In the genomic region with DNA sequence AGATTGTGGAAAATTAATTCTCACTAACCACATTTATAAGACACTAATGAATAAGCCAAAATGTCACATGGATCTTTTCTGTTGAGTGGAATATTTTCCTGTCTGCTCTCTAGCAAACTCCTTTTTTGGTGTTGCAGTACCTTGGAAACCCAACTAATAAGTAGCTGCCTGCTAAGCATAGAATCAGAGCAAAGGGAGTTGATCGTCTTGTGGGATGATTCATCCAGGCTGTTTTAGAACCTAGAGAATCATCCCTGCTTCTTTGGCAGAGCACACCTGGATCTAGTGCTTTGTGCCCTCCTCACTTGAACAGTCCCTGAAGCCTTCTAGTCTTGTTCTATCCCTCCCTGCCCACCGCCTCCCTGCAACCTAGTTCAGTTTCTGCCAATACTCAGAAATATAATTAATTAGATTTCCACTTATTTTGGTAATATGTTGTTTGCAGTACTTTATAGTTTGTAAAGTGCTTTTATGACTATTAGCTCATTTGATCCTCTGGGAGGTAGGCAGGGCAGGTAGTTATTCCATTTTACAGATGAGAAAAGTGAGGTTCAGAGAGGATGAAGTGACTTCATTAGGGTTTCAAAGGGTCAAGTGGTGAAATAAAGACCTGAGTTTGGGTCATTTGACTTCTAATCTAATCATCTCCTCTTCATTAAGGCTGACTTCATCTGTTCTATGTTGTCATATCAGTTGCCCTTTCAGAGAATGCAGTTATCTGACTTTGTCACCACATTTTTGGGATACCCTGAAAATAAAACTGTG, we compare ENCODE assay signal across 9 cellular contexts. TPM values are rescaled to one million over a fixed set of nuclear protein-coding genes. Genes with fewer than 3 reads are reported as not detected.
DNase-seq lines count a peak whose midpoint lies in the region; ATAC-seq and TF ChIP-seq lines count a peak whose summit lies in the region.
"Had no signal": no experiment of that assay in that cellular context is flagged by ENCODE, and none has a peak within 500 bp of the region (broad histone marks: within the 10 kb centered on the region; RNA-seq: fewer than 3 reads in every experiment).

No MANE protein-coding gene starts in this region.

- TF ChIP-seq CTCF in fibroblast of the aortic adventitia (IDR thresholded peaks at IDR 0.05; ENCODE audit: insufficient read depth, low read length) (no peak), lower leg skin (IDR thresholded peaks at IDR 0.05) (no peak), vagina (IDR thresholded peaks at IDR 0.05) (no peak)

- H3K27me3 Mint-ChIP-seq in T-helper 17 cell = no peaks in the 10 kb centered on the region

- ATAC-seq in T-helper 17 cell = no peak

- H3K4me1 Mint-ChIP-seq in T-helper 17 cell = peaks cover 19% of the 10 kb centered on the region

- no peaks in the 10 kb centered on the region for H3K36me3 ChIP-seq in vagina

- H3K9me3 ChIP-seq in T-helper 17 cell (ENCODE audit: control insufficient read depth, low read length, poor library complexity, severe bottlenecking) = no peaks in the 10 kb centered on the region
- no peaks in the 10 kb centered on the region for H3K9me3 ChIP-seq in vagina

- H3K4me3 ChIP-seq in fibroblast of the aortic adventitia (ENCODE audit: low read depth, low read length) (no peak overlapping the region), skin epidermis (no peak overlapping the region), lower leg skin (ENCODE audit: low read depth, poor library complexity, severe bottlenecking) (no peak overlapping the region), vagina (no peak overlapping the region)

- WGBS in lower leg skin, 2 donors = 32 to 44% methylated on average over 2 of the region's 2 CpGs

- no peaks in the 10 kb centered on the region for H3K27me3 ChIP-seq in vagina

- DNase-seq in DMS53 (lab: John Stamatoyannopoulos, UW) (peak; percentile 10), DMS53 treated with DMSO at 0.1 percent for 48 hours (lab: John Stamatoyannopoulos, UW; ENCODE audit: unreplicated experiment) (no peak), T-helper 17 cell (no peak), fibroblast of the aortic adventitia (ENCODE audit: low read depth) (peak; percentile 37), NCI-H1930 (lab: John Stamatoyannopoulos, UW) (no peak), lower leg skin (ENCODE audit: low spot score in 2 of 2) (no peak), vagina (ENCODE audit: extremely low spot score in 2 of 2) (no peak)
- DNase-seq: Kasumi-1 had no signal

- H3K27ac Mint-ChIP-seq in T-helper 17 cell = peak overlapping the region; percentile 88

- no peaks in the 10 kb centered on the region for H3K36me3 Mint-ChIP-seq in T-helper 17 cell (ENCODE audit: low read depth)

- peak overlapping the region in 14 of 21 experiments; percentile 6 to 98 (median 54) for H3K27ac ChIP-seq in skin epidermis
- no peak overlapping the region for H3K27ac ChIP-seq in vagina

- H3K4me3 Mint-ChIP-seq in T-helper 17 cell = peak overlapping the region; percentile 94

- TF ChIP-seq POLR2A in lower leg skin (IDR thresholded peaks at IDR 0.05) (no peak), vagina (IDR thresholded peaks at IDR 0.05) (no peak)

- H3K4me1 ChIP-seq in vagina = peaks cover 43% of the 10 kb centered on the region

- intact Hi-C loops in lower leg skin (cut with DNase I; ENCODE audit: low total_unique reads) = no loop called here
- intact Hi-C loops in vagina (cut with DNase I) = no loop called here

RNA-seq across cellular contexts. Expression of a gene that starts 2.5 kb away (rescaled TPM):
- total RNA-seq in T-helper 17 cell (10 to 100 TPM; 20.7 to 23.3 TPM), fibroblast of the aortic adventitia (ENCODE audit: low replicate concordance) (7.7 and 13.5 TPM in 2 replicates), lower leg skin (10 to 100 TPM; 28.1 to 40.3 (median 34.6) TPM), vagina (18.4 TPM)

RNA-seq across cellular contexts. Expression of a gene that starts 40.5 kb away (rescaled TPM):
- total RNA-seq in T-helper 17 cell (1 to 10 TPM in 1 of 2 donors, under 1 TPM in 1; 0.90 to 1.5 TPM), fibroblast of the aortic adventitia (ENCODE audit: low replicate concordance) (1.7 and 40.8 TPM in 2 replicates), lower leg skin (under 1 TPM in 3 of 4 donors, not detected in 1; 0.32 to 0.37 (median 0.34) TPM), vagina (1.7 TPM)

Comparison
In these comparisons a context has a peak if more than half of its experiments do, and no peak if none do; other contexts are left out.
1. DNase-seq: peak in DMS53 (single experiment) and fibroblast of the aortic adventitia (single experiment); none in DMS53 treated with DMSO at 0.1 percent for 48 hours (single experiment), T-helper 17 cell (0 of 3), NCI-H1930 (0 of 2), lower leg skin (0 of 2) and vagina (0 of 2).